In genomic region chr12:53327435-53328042, GRCh38 we compare ENCODE assay signal across 9 cellular contexts. TPM values are rescaled to one million over a fixed set of nuclear protein-coding genes. Genes with fewer than 3 reads are reported as not detected.
DNase-seq lines count a peak whose midpoint lies in the region; ATAC-seq and TF ChIP-seq lines count a peak whose summit lies in the region.
"Had no signal": no experiment of that assay in that cellular context is flagged by ENCODE, and none has a peak within 500 bp of the region (broad histone marks: within the 10 kb centered on the region; RNA-seq: fewer than 3 reads in every experiment).

No MANE protein-coding gene starts in this region.

- POLR2A ChIA-PET in CD8-positive, alpha-beta memory T cell (lab: Charles Lee): no interaction called here
- POLR2A ChIA-PET in T-cell (lab: Charles Lee): interaction anchor here in 1 of 2 donors (0.6 kb wide), 1 partner anchor 134 kb away, joined by 3 read pairs; no protein-coding TSS in a partner anchor

- no CpG with 5 or more reads among the region's 3 CpGs for WGBS in mesendoderm (ENCODE audit: extremely low coverage, insufficient coverage, low lambda C conversion rate)

- H3K56ac ChIP-seq in mesendoderm (ENCODE audit: low read length): peak overlapping the region; percentile 22

- H3K27me3 Mint-ChIP-seq in CD8-positive, alpha-beta memory T cell: peaks cover 9 to 15% of the 10 kb centered on the region in 2 donors
- H3K27me3 Mint-ChIP-seq in brain: peaks cover 42% of the 10 kb centered on the region
- H3K27me3 Mint-ChIP-seq in T-cell: peaks cover 3 to 12% of the 10 kb centered on the region in 2 donors

- peak overlapping the region; percentile 1 to 71 (median 16) for H3K4me3 Mint-ChIP-seq in CD8-positive, alpha-beta memory T cell
- peak overlapping the region in 3 of 5 experiments; percentile 75 to 87 (median 79) for H3K4me3 Mint-ChIP-seq in brain
- H3K4me3 Mint-ChIP-seq in T-cell: no peak overlapping the region
- H3K4me3 Mint-ChIP-seq: stimulated activated naive CD8-positive, alpha-beta T cell treated with anti-CD3 and anti-CD28 coated beads, Interleukin-15, Interleukin-2, amounts not matched to agents 100 ng/mL and 50 ng/mL, for 24 hours had no signal

- in situ Hi-C loops in KBM-7 (cut with MboI; ENCODE audit: low pct_unique_long_range_greater_than_20kb, low sequenced_read_pairs): no loop called here

- H3K18ac ChIP-seq in mesendoderm (ENCODE audit: low read length): no peak overlapping the region

- H2AK5ac ChIP-seq in mesendoderm (ENCODE audit: low read length): no peak overlapping the region

- no peaks in the 10 kb centered on the region for H3K36me3 ChIP-seq in CD8-positive, alpha-beta memory T cell (ENCODE audit: insufficient read depth, low read length)
- H3K36me3 ChIP-seq in mesendoderm (ENCODE audit: control insufficient read depth, insufficient read depth, low read length): no peaks in the 10 kb centered on the region

- H3K23ac ChIP-seq in mesendoderm (ENCODE audit: low read length): no peak overlapping the region

- peak in 1 of 2 experiments; percentile 24 for TF ChIP-seq CTCF in brain (conservative IDR thresholded peaks at IDR 0.05)

- ATAC-seq in T-cell (replicated peaks in 1 of 4): no peak

- H4K5ac ChIP-seq in mesendoderm (ENCODE audit: low read length): no peak overlapping the region

- no peak overlapping the region for H3K4me3 ChIP-seq in CD8-positive, alpha-beta memory T cell (ENCODE audit: low read length)
- no peak overlapping the region for H3K4me3 ChIP-seq in mesendoderm (ENCODE audit: low read length)

- peaks cover 15 to 24% (median 17%) of the 10 kb centered on the region in 3 donors for H3K4me1 Mint-ChIP-seq in CD8-positive, alpha-beta memory T cell
- H3K4me1 Mint-ChIP-seq in brain: peaks cover 25% of the 10 kb centered on the region
- H3K4me1 Mint-ChIP-seq in T-cell: peaks cover 16 to 25% (median 22%) of the 10 kb centered on the region in 3 donors

- no peaks in the 10 kb centered on the region for H3K27me3 ChIP-seq in CD8-positive, alpha-beta memory T cell (ENCODE audit: insufficient read depth, low read length, poor library complexity, severe bottlenecking)
- no peaks in the 10 kb centered on the region for H3K27me3 ChIP-seq in mesendoderm (ENCODE audit: insufficient read depth, low read length, poor library complexity)

- no peak overlapping the region for H3K27ac ChIP-seq in CD8-positive, alpha-beta memory T cell (ENCODE audit: low read depth, low read length)
- no peak overlapping the region for H3K27ac ChIP-seq in mesendoderm (ENCODE audit: low read depth, low read length)

- no peaks in the 10 kb centered on the region for H3K9me3 ChIP-seq in CD8-positive, alpha-beta memory T cell (ENCODE audit: low read length)

- H3K9ac ChIP-seq in mesendoderm (ENCODE audit: low read length): no peak overlapping the region

- no peak overlapping the region for H2BK120ac ChIP-seq in mesendoderm (ENCODE audit: low read depth, low read length)

- DNase-seq in CD8-positive, alpha-beta memory T cell: no peak
- DNase-seq in KBM-7 (peak; percentile 49), mesendoderm (no peak), GM19240 (ENCODE audit: insufficient read length, low spot score) (no peak), ecto neural progenitor cell (ENCODE audit: low spot score) (no peak), T-cell (no peak), NCI-H2081 treated with DMSO at 0.1 percent for 48 hours (lab: John Stamatoyannopoulos, UW) (no peak)

- no peak overlapping the region for H3K4me2 ChIP-seq in mesendoderm (ENCODE audit: low read length)

- CTCF ChIA-PET in CD8-positive, alpha-beta memory T cell (lab: Charles Lee): interaction anchor here (1.1 to 16.1 kb wide), 4 partner anchors 18 to 182 kb away, joined by 3 to 209 read pairs (median 5); no protein-coding TSS in a partner anchor
- CTCF ChIA-PET in T-cell (lab: Charles Lee): interaction anchor here (0.5 to 1.1 kb wide), 4 partner anchors 8 to 104 kb away, joined by 3 to 4 read pairs (median 4); partner anchors contain the start of gene SP7 (in 1 of the 2)

- H2BK15ac ChIP-seq in mesendoderm (replicated peaks; ENCODE audit: low read depth): no peak overlapping the region

- H3K4me1 ChIP-seq in CD8-positive, alpha-beta memory T cell (ENCODE audit: insufficient read depth, low read length): peaks cover 14% of the 10 kb centered on the region
- no peaks in the 10 kb centered on the region for H3K4me1 ChIP-seq in mesendoderm (ENCODE audit: control insufficient read depth, low read depth, low read length)

- H3K9me3 Mint-ChIP-seq in CD8-positive, alpha-beta memory T cell: no peaks in the 10 kb centered on the region
- H3K9me3 Mint-ChIP-seq in brain (no peaks in the 10 kb centered on the region), T-cell (no peaks in the 10 kb centered on the region)
- H3K9me3 Mint-ChIP-seq: stimulated activated naive CD8-positive, alpha-beta T cell treated with anti-CD3 and anti-CD28 coated beads, Interleukin-15, Interleukin-2, amounts not matched to agents 100 ng/mL and 50 ng/mL, for 24 hours had no signal

- H2BK5ac ChIP-seq in mesendoderm (ENCODE audit: low read length): no peak overlapping the region

- no peaks in the 10 kb centered on the region for H3K79me2 ChIP-seq in mesendoderm (ENCODE audit: control insufficient read depth, insufficient read depth, low read length)

- H3K4ac ChIP-seq in mesendoderm (ENCODE audit: low read depth, low read length): no peak overlapping the region

- no peaks in the 10 kb centered on the region for H3K79me1 ChIP-seq in mesendoderm (ENCODE audit: low read length)

- peaks cover 0 to 7% (median 1%) of the 10 kb centered on the region in 3 donors for H3K36me3 Mint-ChIP-seq in CD8-positive, alpha-beta memory T cell
- H3K36me3 Mint-ChIP-seq in brain (no peaks in the 10 kb centered on the region), T-cell (no peaks in the 10 kb centered on the region)

- no peak overlapping the region for H3K27ac Mint-ChIP-seq in CD8-positive, alpha-beta memory T cell
- H3K27ac Mint-ChIP-seq in brain: peak overlapping the region in 1 of 5 experiments; percentile 8
- no peak overlapping the region for H3K27ac Mint-ChIP-seq in T-cell

- H4K8ac ChIP-seq in mesendoderm (ENCODE audit: low read depth, low read length): no peak overlapping the region

RNA-seq across cellular contexts. Expression of gene AAAS, which starts 6.1 kb away (rescaled TPM):
- 10 to 100 TPM; 77.9 to 79.7 TPM for total RNA-seq in CD8-positive, alpha-beta memory T cell
- 38.9 TPM for polyA plus RNA-seq in CD8-positive, alpha-beta memory T cell
- 52.4 TPM for polyA plus RNA-seq in brain (ENCODE audit: insufficient read depth, low read depth, low replicate concordance)
- 45.2 TPM for polyA plus RNA-seq in mesendoderm (2013, experiment 1 of 2)
- 44.8 TPM for polyA plus RNA-seq in mesendoderm (2013, experiment 2 of 2)
- 10 to 100 TPM; 39.3 to 74.6 (median 66.2) TPM for total RNA-seq in T-cell

RNA-seq across cellular contexts. Expression of gene SP7, which starts 8.6 kb away (rescaled TPM):
- not detected for total RNA-seq in CD8-positive, alpha-beta memory T cell
- not detected for polyA plus RNA-seq in CD8-positive, alpha-beta memory T cell
- not detected for polyA plus RNA-seq in brain (ENCODE audit: insufficient read depth, low read depth, low replicate concordance)
- polyA plus RNA-seq in mesendoderm (2013, experiment 1 of 2): 0.10 TPM
- polyA plus RNA-seq in mesendoderm (2013, experiment 2 of 2): 0.04 TPM
- under 1 TPM in 1 of 5 donors, not detected in 4; 0.12 TPM for total RNA-seq in T-cell

RNA-seq across cellular contexts. Expression of gene MYG1, which starts 28.0 kb away (rescaled TPM):
- 10 to 100 TPM; 81.1 to 82.5 TPM for total RNA-seq in CD8-positive, alpha-beta memory T cell
- 67.9 TPM for polyA plus RNA-seq in CD8-positive, alpha-beta memory T cell
- 114 TPM for polyA plus RNA-seq in brain (ENCODE audit: insufficient read depth, low read depth, low replicate concordance)
- polyA plus RNA-seq in mesendoderm (2013, experiment 1 of 2): 90.2 TPM
- 93.0 TPM for polyA plus RNA-seq in mesendoderm (2013, experiment 2 of 2)
- total RNA-seq in T-cell: 10 to 100 TPM; 34.0 to 68.4 (median 63.9) TPM

RNA-seq across cellular contexts. Expression of gene PFDN5, which starts 32.2 kb away (rescaled TPM):
- 100 to 1,000 TPM; 380 to 385 TPM for total RNA-seq in CD8-positive, alpha-beta memory T cell
- 1,325 TPM for polyA plus RNA-seq in CD8-positive, alpha-beta memory T cell
- polyA plus RNA-seq in brain (ENCODE audit: insufficient read depth, low read depth, low replicate concordance): 938 TPM
- 277 TPM for polyA plus RNA-seq in mesendoderm (2013, experiment 1 of 2)
- polyA plus RNA-seq in mesendoderm (2013, experiment 2 of 2): 277 TPM
- 100 to 1,000 TPM; 591 to 643 (median 612) TPM for total RNA-seq in T-cell

RNA-seq across cellular contexts. Expression of gene SP1, which starts 52.4 kb away (rescaled TPM):
- total RNA-seq in CD8-positive, alpha-beta memory T cell: 10 to 100 TPM; 61.1 to 63.3 TPM
- polyA plus RNA-seq in CD8-positive, alpha-beta memory T cell: 6.6 TPM
- 18.9 TPM for polyA plus RNA-seq in brain (ENCODE audit: insufficient read depth, low read depth, low replicate concordance)
- polyA plus RNA-seq in mesendoderm (2013, experiment 1 of 2): 34.1 TPM
- 34.4 TPM for polyA plus RNA-seq in mesendoderm (2013, experiment 2 of 2)
- total RNA-seq in T-cell: 100 to 1,000 TPM in 2 of 5 donors, 10 to 100 TPM in 3; 72.7 to 109 (median 96.6) TPM

Comparison
In these comparisons a context has a peak if more than half of its experiments do, and no peak if none do; other contexts are left out.
1. H3K4me3 Mint-ChIP-seq: peak in CD8-positive, alpha-beta memory T cell (7 of 7) and brain (3 of 5); none in T-cell (0 of 3).